ENCODE assay signal across 13 cellular contexts in the genomic region with DNA sequence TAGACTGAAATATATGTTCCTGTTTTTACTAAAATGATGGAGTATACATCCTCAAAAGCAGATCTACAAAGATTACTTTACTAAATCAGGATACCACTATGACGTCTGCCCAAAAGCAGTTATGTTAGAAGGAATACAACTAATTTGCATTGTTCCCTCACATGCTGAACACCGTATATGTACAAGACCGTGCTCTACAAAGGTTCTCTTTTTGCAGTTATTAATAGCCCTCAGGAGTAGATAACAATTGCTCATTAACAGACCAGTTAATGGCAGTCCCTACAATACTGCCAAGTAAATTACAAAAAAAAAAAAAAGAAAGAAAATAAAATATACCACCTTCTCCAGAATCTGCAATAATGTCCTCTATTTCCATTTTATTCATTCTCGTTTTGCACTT.
"Had no signal": no experiment of that assay in that cellular context is flagged by ENCODE, and none has a peak within 500 bp of the region (broad histone marks: within the 10 kb centered on the region; RNA-seq: fewer than 3 reads in every experiment).

No MANE protein-coding gene starts in this region.

- ATAC-seq: right lobe of liver had no signal

- DNase-seq: activated CD4-positive, alpha-beta T cell treated with anti-CD3 and anti-CD28 coated beads, Interleukin-2, amount 50 U/mL, for 4 hours; activated CD4-positive, CD25-positive, alpha-beta regulatory T cell treated with anti-CD3 and anti-CD28 coated beads, Interleukin-2, amount 50 U/mL, for 72 hours; activated naive CD4-positive, alpha-beta T cell treated with anti-CD3 and anti-CD28 coated beads, Interleukin-2, amount 50 U/mL, for 16 hours; activated T-cell treated with anti-CD3 and anti-CD28 coated beads, Interleukin-2, amount 50 U/mL, for 1 hour; adrenal gland; caudate nucleus; nephron progenitor cell; occipital lobe; right lobe of liver; T-helper 1 cell; T1000 had no signal

- H3K9me3 ChIP-seq: adrenal gland, right lobe of liver had no signal

- H3K27me3 Mint-ChIP-seq: stimulated activated naive CD8-positive, alpha-beta T cell treated with anti-CD3 and anti-CD28 coated beads, Interleukin-15, Interleukin-2, amounts not matched to agents 100 ng/mL and 50 ng/mL, for 24 hours; type B pancreatic cell had no signal

- H3K36me3 ChIP-seq: adrenal gland, right lobe of liver had no signal

- H3K9me3 Mint-ChIP-seq: nephron progenitor cell; stimulated activated naive CD8-positive, alpha-beta T cell treated with anti-CD3 and anti-CD28 coated beads, Interleukin-15, Interleukin-2, amounts not matched to agents 100 ng/mL and 50 ng/mL, for 24 hours had no signal

- H3K27ac ChIP-seq: adrenal gland, right lobe of liver had no signal

- H3K4me3 ChIP-seq: adrenal gland, right lobe of liver had no signal

- H3K27me3 ChIP-seq: adrenal gland, right lobe of liver had no signal

- H3K4me3 Mint-ChIP-seq: nephron progenitor cell; stimulated activated naive CD8-positive, alpha-beta T cell treated with anti-CD3 and anti-CD28 coated beads, Interleukin-15, Interleukin-2, amounts not matched to agents 100 ng/mL and 50 ng/mL, for 24 hours had no signal

- H3K4me1 ChIP-seq: adrenal gland, right lobe of liver had no signal

- H3K27ac Mint-ChIP-seq: stimulated activated naive CD8-positive, alpha-beta T cell treated with anti-CD3 and anti-CD28 coated beads, Interleukin-15, Interleukin-2, amounts not matched to agents 100 ng/mL and 50 ng/mL, for 24 hours; type B pancreatic cell had no signal
